14 cellular contexts compared by ENCODE assay signal in genomic region chr6:106525885-106526280, GRCh38.
DNase-seq lines count a peak whose midpoint lies in the region; ATAC-seq, FAIRE-seq and TF ChIP-seq lines count a peak whose summit lies in the region.
"Had no signal": no experiment of that assay in that cellular context is flagged by ENCODE, and none has a peak within 500 bp of the region (broad histone marks: within the 10 kb centered on the region; RNA-seq: fewer than 3 reads in every experiment).

No MANE protein-coding gene starts in this region.

- H3K4me3 Mint-ChIP-seq in activated T-helper 1 cell treated with anti-CD3 and anti-CD28 coated beads, Interleukin-12 subunit alpha, Interleukin-12 subunit beta, Interleukin-2, Interleukin-4 antibody, amounts not matched to agents 30 ng/mL and 10 ng/mL and 1 ng/mL, durations not matched to agents 14 hours and 24 hours and 36 hours = no peak overlapping the region
- H3K4me3 Mint-ChIP-seq: brain had no signal

- peaks cover 32 to 80% (median 45%) of the 10 kb centered on the region in 10 experiments for H3K4me1 ChIP-seq in BLaER1 treated with 17β-estradiol and CSF1 and Interleukin-3, amounts not matched to agents 10 nM and 100 nM
- H3K4me1 ChIP-seq in keratinocyte (ENCODE audit: control insufficient read depth, extremely low read depth, insufficient read depth, low read length) = peaks cover 59% of the 10 kb centered on the region
- H3K4me1 ChIP-seq: parathyroid adenoma had no signal

- no peak overlapping the region for H3K9ac ChIP-seq in BLaER1 treated with 17β-estradiol and CSF1 and Interleukin-3, amounts not matched to agents 10 nM and 100 nM
- peak overlapping the region; percentile 81 for H3K9ac ChIP-seq in keratinocyte (ENCODE audit: control insufficient read depth, extremely low read depth, insufficient read depth, low read length)
- H3K9ac ChIP-seq: parathyroid adenoma had no signal

- no peak overlapping the region for H2AFZ ChIP-seq in keratinocyte (ENCODE audit: control insufficient read depth, low read length)

- H3K9me3 ChIP-seq in BLaER1 treated with 17β-estradiol and CSF1 and Interleukin-3, amounts not matched to agents 10 nM and 100 nM (replicated peaks in 1 of 11) = no peaks in the 10 kb centered on the region
- H3K9me3 ChIP-seq in keratinocyte (ENCODE audit: control insufficient read depth, low read depth, low read length) = no peaks in the 10 kb centered on the region

- DNase-seq in H54 (ENCODE audit: insufficient read length, low spot score) = no peak
- DNase-seq in keratinocyte (ENCODE audit: low read depth, low spot score) = no peak
- DNase-seq in activated T-helper 1 cell treated with anti-CD3 and anti-CD28 coated beads, Interleukin-12 subunit alpha, Interleukin-12 subunit beta, Interleukin-2, Interleukin-4 antibody, amounts not matched to agents 30 ng/mL and 10 ng/mL and 1 ng/mL, durations not matched to agents 14 hours and 24 hours and 36 hours (ENCODE audit: low spot score) = no peak
- DNase-seq: activated CD8-positive, alpha-beta memory T cell treated with anti-CD3 and anti-CD28 coated beads, Interleukin-2, amount 50 U/mL, for 48 hours; COR-L47; mesendoderm; NCI-H1694; NCI-H82 had no signal

- no peaks in the 10 kb centered on the region for H3K9me3 Mint-ChIP-seq in activated T-helper 1 cell treated with anti-CD3 and anti-CD28 coated beads, Interleukin-12 subunit alpha, Interleukin-12 subunit beta, Interleukin-2, Interleukin-4 antibody, amounts not matched to agents 30 ng/mL and 10 ng/mL and 1 ng/mL, durations not matched to agents 14 hours and 24 hours and 36 hours
- H3K9me3 Mint-ChIP-seq: brain had no signal

- H3K4me1 Mint-ChIP-seq in activated T-helper 1 cell treated with anti-CD3 and anti-CD28 coated beads, Interleukin-12 subunit alpha, Interleukin-12 subunit beta, Interleukin-2, Interleukin-4 antibody, amounts not matched to agents 30 ng/mL and 10 ng/mL and 1 ng/mL, durations not matched to agents 14 hours and 24 hours and 36 hours (ENCODE audit: low read depth) = peaks cover 66% of the 10 kb centered on the region
- H3K4me1 Mint-ChIP-seq: brain had no signal

- no peaks in the 10 kb centered on the region for H3K9me1 ChIP-seq in keratinocyte (ENCODE audit: control insufficient read depth, extremely low read depth, insufficient read depth, low read length)

- TF ChIP-seq CTCF in VCaP (conservative IDR thresholded peaks at IDR 0.05) = no peak
- TF ChIP-seq CTCF in keratinocyte (optimal IDR thresholded peaks at IDR 0.05 in 1 of 3, IDR thresholded peaks at IDR 0.05 in 1 of 3, conservative IDR thresholded peaks at IDR 0.05 in 1 of 3; ENCODE audit: extremely low read depth in 1 of 3, insufficient read depth in 2 of 3, low read length in 3 of 3) = no peak

- H3K27me3 Mint-ChIP-seq in activated T-helper 1 cell treated with anti-CD3 and anti-CD28 coated beads, Interleukin-12 subunit alpha, Interleukin-12 subunit beta, Interleukin-2, Interleukin-4 antibody, amounts not matched to agents 30 ng/mL and 10 ng/mL and 1 ng/mL, durations not matched to agents 14 hours and 24 hours and 36 hours (ENCODE audit: insufficient read depth) = no peaks in the 10 kb centered on the region

- H3K36me3 ChIP-seq in BLaER1 treated with 17β-estradiol and CSF1 and Interleukin-3, amounts not matched to agents 10 nM and 100 nM = peaks cover 0 to 6% (median 0%) of the 10 kb centered on the region in 11 experiments; a peak in 1 of 22 replicates
- H3K36me3 ChIP-seq in keratinocyte (ENCODE audit: control insufficient read depth in 2 of 2, extremely low read depth in 1 of 2, insufficient read depth in 2 of 2, low read length in 2 of 2) = peaks cover 3 to 13% of the 10 kb centered on the region in 2 experiments

- ATAC-seq in HG02852 (IDR thresholded peaks at IDR 0.05; ENCODE audit: unreplicated experiment) (no peak), GM18868 (IDR thresholded peaks at IDR 0.05; ENCODE audit: unreplicated experiment) (no peak)

- H3K79me2 ChIP-seq in keratinocyte (ENCODE audit: control insufficient read depth, insufficient read depth, low read length) = peaks cover 58% of the 10 kb centered on the region
- H3K79me2 ChIP-seq: parathyroid adenoma had no signal

- peak overlapping the region; percentile 54 to 92 (median 69); a peak in 18 of 22 replicates for H3K4me2 ChIP-seq in BLaER1 treated with 17β-estradiol and CSF1 and Interleukin-3, amounts not matched to agents 10 nM and 100 nM
- peak overlapping the region; percentile 98 for H3K4me2 ChIP-seq in keratinocyte (ENCODE audit: control insufficient read depth, extremely low read depth, insufficient read depth, low read depth, low read length)

- H3K4me3 ChIP-seq in BLaER1 treated with 17β-estradiol and CSF1 and Interleukin-3, amounts not matched to agents 10 nM and 100 nM = no peak overlapping the region
- no peak overlapping the region for H3K4me3 ChIP-seq in keratinocyte (ENCODE audit: control insufficient read depth in 2 of 3, extremely low read depth in 1 of 3, insufficient read depth in 2 of 3, low read depth in 1 of 3, low read length in 3 of 3)

- no peak overlapping the region for H3K27ac ChIP-seq in BLaER1 treated with 17β-estradiol and CSF1 and Interleukin-3, amounts not matched to agents 10 nM and 100 nM
- peak overlapping the region; percentile 69 for H3K27ac ChIP-seq in VCaP
- peak overlapping the region; percentile 99 for H3K27ac ChIP-seq in keratinocyte (ENCODE audit: control insufficient read depth, insufficient read depth, low read length)
- H3K27ac ChIP-seq: parathyroid adenoma had no signal

- intact Hi-C loops in activated T-helper 1 cell treated with anti-CD3 and anti-CD28 coated beads, Interleukin-12 subunit alpha, Interleukin-12 subunit beta, Interleukin-2, Interleukin-4 antibody, amounts not matched to agents 30 ng/mL and 10 ng/mL and 1 ng/mL, durations not matched to agents 14 hours and 24 hours and 36 hours (cut with micrococcal nuclease) = loop anchor here (1.0 to 10.0 kb wide), 7 partner anchors 8 to 1741 kb away; partner anchors contain the start of genes BEND3 and PDSS2

- no peaks in the 10 kb centered on the region for H4K20me1 ChIP-seq in BLaER1 treated with 17β-estradiol and CSF1 and Interleukin-3, amounts not matched to agents 10 nM and 100 nM
- H4K20me1 ChIP-seq in keratinocyte (ENCODE audit: control insufficient read depth, extremely low read depth, insufficient read depth, low read length) = no peaks in the 10 kb centered on the region

- H3K36me3 Mint-ChIP-seq in activated T-helper 1 cell treated with anti-CD3 and anti-CD28 coated beads, Interleukin-12 subunit alpha, Interleukin-12 subunit beta, Interleukin-2, Interleukin-4 antibody, amounts not matched to agents 30 ng/mL and 10 ng/mL and 1 ng/mL, durations not matched to agents 14 hours and 24 hours and 36 hours (ENCODE audit: low read depth) = peaks cover 34% of the 10 kb centered on the region
- H3K36me3 Mint-ChIP-seq: brain had no signal

- H3K27ac Mint-ChIP-seq in activated T-helper 1 cell treated with anti-CD3 and anti-CD28 coated beads, Interleukin-12 subunit alpha, Interleukin-12 subunit beta, Interleukin-2, Interleukin-4 antibody, amounts not matched to agents 30 ng/mL and 10 ng/mL and 1 ng/mL, durations not matched to agents 14 hours and 24 hours and 36 hours = no peak overlapping the region
- H3K27ac Mint-ChIP-seq: brain had no signal

- peak; percentile 6 for FAIRE-seq in H54 (lab: Jason Lieb, UNC)
- FAIRE-seq in keratinocyte (lab: Jason Lieb, UNC) = no peak

- no peak for TF ChIP-seq POLR2A in H54 (IDR thresholded peaks at IDR 0.05; ENCODE audit: low read depth, low read length)

- dilution Hi-C loops in keratinocyte (cut with MboI; ENCODE audit: extremely low pct_ligation_motif_present, low sequenced_read_pairs) = no loop called here

- no peaks in the 10 kb centered on the region; a peak in 1 of 22 replicates for H3K27me3 ChIP-seq in BLaER1 treated with 17β-estradiol and CSF1 and Interleukin-3, amounts not matched to agents 10 nM and 100 nM
- H3K27me3 ChIP-seq in keratinocyte (ENCODE audit: control insufficient read depth, extremely low read depth, insufficient read depth, low read length) = no peaks in the 10 kb centered on the region

Comparison
In these comparisons a context has a peak if more than half of its experiments do, and no peak if none do; other contexts are left out.
1. H3K27ac ChIP-seq: peak in VCaP (single experiment) and keratinocyte (single experiment); none in BLaER1 treated with 17β-estradiol and CSF1 and Interleukin-3, amounts not matched to agents 10 nM and 100 nM (0 of 11).